1 cellular context compared by ENCODE assay signal in the genomic region with DNA sequence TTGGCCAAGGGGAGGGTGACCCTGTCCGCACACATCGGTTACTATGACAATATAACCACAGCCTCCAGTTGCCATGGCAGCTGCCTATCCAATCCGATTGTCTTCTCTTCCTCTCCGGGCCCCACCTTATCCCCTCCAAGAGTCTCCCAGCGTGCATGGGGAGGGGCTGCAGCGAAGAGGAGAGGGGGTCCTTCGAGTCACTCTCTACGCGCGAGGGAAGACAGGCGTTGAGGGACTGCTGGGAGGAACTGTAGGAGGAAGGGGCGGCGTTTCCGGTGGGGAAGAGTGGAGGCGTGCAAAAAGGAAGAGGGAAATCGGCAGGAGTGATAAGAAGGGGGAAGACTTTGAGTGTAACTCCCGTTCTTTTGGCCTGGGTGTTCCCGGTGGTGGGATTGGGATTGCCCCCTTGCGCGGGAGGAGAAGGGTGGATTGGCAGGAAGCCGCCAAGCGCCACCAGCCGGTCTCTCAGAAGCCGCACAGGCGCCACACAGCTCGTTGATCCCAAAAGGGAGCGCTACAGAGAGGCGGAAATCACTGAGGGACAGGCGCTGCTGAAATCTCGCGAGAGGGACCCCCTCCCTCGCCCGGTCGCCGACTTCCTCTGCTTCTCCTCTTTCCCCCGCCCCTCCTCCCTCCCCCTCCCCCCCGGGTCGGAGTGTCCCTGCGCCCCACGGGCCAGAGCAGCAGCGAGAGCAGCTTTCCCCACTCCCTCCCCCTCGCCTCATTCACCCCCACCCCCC.
TF ChIP-seq lines count a peak whose summit lies in the region.

No MANE protein-coding gene starts in this region.

TF ChIP-seq in HepG2, 621 proteins besides CTCF, POLR2A, EP300 and RAD21 (continued from another document and continues in another):
- TF ChIP-seq, protein P1, sequence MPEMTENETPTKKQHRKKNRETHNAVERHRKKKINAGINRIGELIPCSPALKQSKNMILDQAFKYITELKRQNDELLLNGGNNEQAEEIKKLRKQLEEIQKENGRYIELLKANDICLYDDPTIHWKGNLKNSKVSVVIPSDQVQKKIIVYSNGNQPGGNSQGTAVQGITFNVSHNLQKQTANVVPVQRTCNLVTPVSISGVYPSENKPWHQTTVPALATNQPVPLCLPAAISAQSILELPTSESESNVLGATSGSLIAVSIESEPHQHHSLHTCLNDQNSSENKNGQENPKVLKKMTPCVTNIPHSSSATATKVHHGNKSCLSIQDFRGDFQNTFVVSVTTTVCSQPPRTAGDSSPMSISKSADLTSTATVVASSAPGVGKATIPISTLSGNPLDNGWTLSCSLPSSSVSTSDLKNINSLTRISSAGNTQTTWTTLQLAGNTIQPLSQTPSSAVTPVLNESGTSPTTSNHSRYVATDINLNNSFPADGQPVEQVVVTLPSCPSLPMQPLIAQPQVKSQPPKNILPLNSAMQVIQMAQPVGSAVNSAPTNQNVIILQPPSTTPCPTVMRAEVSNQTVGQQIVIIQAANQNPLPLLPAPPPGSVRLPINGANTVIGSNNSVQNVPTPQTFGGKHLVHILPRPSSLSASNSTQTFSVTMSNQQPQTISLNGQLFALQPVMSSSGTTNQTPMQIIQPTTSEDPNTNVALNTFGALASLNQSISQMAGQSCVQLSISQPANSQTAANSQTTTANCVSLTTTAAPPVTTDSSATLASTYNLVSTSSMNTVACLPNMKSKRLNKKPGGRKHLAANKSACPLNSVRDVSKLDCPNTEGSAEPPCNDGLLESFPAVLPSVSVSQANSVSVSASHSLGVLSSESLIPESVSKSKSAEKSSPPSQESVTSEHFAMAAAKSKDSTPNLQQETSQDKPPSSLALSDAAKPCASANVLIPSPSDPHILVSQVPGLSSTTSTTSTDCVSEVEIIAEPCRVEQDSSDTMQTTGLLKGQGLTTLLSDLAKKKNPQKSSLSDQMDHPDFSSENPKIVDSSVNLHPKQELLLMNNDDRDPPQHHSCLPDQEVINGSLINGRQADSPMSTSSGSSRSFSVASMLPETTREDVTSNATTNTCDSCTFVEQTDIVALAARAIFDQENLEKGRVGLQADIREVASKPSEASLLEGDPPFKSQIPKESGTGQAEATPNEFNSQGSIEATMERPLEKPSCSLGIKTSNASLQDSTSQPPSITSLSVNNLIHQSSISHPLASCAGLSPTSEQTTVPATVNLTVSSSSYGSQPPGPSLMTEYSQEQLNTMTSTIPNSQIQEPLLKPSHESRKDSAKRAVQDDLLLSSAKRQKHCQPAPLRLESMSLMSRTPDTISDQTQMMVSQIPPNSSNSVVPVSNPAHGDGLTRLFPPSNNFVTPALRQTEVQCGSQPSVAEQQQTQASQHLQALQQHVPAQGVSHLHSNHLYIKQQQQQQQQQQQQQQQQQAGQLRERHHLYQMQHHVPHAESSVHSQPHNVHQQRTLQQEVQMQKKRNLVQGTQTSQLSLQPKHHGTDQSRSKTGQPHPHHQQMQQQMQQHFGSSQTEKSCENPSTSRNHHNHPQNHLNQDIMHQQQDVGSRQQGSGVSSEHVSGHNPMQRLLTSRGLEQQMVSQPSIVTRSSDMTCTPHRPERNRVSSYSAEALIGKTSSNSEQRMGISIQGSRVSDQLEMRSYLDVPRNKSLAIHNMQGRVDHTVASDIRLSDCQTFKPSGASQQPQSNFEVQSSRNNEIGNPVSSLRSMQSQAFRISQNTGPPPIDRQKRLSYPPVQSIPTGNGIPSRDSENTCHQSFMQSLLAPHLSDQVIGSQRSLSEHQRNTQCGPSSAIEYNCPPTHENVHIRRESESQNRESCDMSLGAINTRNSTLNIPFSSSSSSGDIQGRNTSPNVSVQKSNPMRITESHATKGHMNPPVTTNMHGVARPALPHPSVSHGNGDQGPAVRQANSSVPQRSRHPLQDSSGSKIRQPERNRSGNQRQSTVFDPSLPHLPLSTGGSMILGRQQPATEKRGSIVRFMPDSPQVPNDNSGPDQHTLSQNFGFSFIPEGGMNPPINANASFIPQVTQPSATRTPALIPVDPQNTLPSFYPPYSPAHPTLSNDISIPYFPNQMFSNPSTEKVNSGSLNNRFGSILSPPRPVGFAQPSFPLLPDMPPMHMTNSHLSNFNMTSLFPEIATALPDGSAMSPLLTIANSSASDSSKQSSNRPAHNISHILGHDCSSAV (CRISPR knock-in tag; IDR thresholded peaks at IDR 0.05; ENCODE audit: borderline replicate concordance), result no peak
- TF ChIP-seq ZSCAN25 (CRISPR knock-in tag; IDR thresholded peaks at IDR 0.05), result no peak; the same call in 1 of the 2 replicates
- TF ChIP-seq, protein P2, sequence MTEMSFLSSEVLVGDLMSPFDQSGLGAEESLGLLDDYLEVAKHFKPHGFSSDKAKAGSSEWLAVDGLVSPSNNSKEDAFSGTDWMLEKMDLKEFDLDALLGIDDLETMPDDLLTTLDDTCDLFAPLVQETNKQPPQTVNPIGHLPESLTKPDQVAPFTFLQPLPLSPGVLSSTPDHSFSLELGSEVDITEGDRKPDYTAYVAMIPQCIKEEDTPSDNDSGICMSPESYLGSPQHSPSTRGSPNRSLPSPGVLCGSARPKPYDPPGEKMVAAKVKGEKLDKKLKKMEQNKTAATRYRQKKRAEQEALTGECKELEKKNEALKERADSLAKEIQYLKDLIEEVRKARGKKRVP (CRISPR knock-in tag; IDR thresholded peaks at IDR 0.05), result no peak; a peak in 1 of 4 replicates
- peak; percentile 71 for TF ChIP-seq MAZ (IDR thresholded peaks at IDR 0.05; ENCODE audit: borderline replicate concordance, low read depth, low read length)
- peak; percentile 89 for TF ChIP-seq MAZ (CRISPR knock-in tag; IDR thresholded peaks at IDR 0.05; ENCODE audit: low read depth)
- TF ChIP-seq ZNF24 (IDR thresholded peaks at IDR 0.05), result peak; percentile 65
- TF ChIP-seq, protein P3, sequence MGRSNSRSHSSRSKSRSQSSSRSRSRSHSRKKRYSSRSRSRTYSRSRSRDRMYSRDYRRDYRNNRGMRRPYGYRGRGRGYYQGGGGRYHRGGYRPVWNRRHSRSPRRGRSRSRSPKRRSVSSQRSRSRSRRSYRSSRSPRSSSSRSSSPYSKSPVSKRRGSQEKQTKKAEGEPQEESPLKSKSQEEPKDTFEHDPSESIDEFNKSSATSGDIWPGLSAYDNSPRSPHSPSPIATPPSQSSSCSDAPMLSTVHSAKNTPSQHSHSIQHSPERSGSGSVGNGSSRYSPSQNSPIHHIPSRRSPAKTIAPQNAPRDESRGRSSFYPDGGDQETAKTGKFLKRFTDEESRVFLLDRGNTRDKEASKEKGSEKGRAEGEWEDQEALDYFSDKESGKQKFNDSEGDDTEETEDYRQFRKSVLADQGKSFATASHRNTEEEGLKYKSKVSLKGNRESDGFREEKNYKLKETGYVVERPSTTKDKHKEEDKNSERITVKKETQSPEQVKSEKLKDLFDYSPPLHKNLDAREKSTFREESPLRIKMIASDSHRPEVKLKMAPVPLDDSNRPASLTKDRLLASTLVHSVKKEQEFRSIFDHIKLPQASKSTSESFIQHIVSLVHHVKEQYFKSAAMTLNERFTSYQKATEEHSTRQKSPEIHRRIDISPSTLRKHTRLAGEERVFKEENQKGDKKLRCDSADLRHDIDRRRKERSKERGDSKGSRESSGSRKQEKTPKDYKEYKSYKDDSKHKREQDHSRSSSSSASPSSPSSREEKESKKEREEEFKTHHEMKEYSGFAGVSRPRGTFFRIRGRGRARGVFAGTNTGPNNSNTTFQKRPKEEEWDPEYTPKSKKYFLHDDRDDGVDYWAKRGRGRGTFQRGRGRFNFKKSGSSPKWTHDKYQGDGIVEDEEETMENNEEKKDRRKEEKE (IDR thresholded peaks at IDR 0.05), result no peak
- TF ChIP-seq JUN (CRISPR knock-in tag; IDR thresholded peaks at IDR 0.05), result no peak
- no peak for TF ChIP-seq ZNF598 (CRISPR knock-in tag; IDR thresholded peaks at IDR 0.05; ENCODE audit: borderline replicate concordance)
- no peak; the same call in 1 of the 2 replicates for TF ChIP-seq FOXO1 (CRISPR knock-in tag; IDR thresholded peaks at IDR 0.05)
- TF ChIP-seq, protein P4, sequence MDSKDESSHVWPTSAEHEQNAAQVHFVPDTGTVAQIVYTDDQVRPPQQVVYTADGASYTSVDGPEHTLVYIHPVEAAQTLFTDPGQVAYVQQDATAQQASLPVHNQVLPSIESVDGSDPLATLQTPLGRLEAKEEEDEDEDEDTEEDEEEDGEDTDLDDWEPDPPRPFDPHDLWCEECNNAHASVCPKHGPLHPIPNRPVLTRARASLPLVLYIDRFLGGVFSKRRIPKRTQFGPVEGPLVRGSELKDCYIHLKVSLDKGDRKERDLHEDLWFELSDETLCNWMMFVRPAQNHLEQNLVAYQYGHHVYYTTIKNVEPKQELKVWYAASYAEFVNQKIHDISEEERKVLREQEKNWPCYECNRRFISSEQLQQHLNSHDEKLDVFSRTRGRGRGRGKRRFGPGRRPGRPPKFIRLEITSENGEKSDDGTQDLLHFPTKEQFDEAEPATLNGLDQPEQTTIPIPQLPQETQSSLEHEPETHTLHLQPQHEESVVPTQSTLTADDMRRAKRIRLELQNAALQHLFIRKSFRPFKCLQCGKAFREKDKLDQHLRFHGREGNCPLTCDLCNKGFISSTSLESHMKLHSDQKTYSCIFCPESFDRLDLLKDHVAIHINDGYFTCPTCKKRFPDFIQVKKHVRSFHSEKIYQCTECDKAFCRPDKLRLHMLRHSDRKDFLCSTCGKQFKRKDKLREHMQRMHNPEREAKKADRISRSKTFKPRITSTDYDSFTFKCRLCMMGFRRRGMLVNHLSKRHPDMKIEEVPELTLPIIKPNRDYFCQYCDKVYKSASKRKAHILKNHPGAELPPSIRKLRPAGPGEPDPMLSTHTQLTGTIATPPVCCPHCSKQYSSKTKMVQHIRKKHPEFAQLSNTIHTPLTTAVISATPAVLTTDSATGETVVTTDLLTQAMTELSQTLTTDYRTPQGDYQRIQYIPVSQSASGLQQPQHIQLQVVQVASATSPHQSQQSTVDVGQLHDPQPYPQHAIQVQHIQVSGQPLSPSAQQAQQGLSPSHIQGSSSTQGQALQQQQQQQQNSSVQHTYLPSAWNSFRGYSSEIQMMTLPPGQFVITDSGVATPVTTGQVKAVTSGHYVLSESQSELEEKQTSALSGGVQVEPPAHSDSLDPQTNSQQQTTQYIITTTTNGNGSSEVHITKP (CRISPR knock-in tag; IDR thresholded peaks at IDR 0.05; ENCODE audit: low read depth), result 0 out of 2 replicates have a peak, but pooled peaks have one; percentile 52
- TF ChIP-seq SAFB2 (CRISPR knock-in tag; IDR thresholded peaks at IDR 0.05; ENCODE audit: borderline replicate concordance, low read depth), result no peak
- no peak for TF ChIP-seq FOXP1 (IDR thresholded peaks at IDR 0.05)
- no peak; the same call in 1 of the 2 replicates for TF ChIP-seq FOXP1 (CRISPR knock-in tag; IDR thresholded peaks at IDR 0.05)
- no peak for TF ChIP-seq BRCA1 (CRISPR knock-in tag; IDR thresholded peaks at IDR 0.05)
- TF ChIP-seq ZNF234 (CRISPR knock-in tag; conservative IDR thresholded peaks at IDR 0.05), result no peak
- TF ChIP-seq HOXD1 (CRISPR knock-in tag; IDR thresholded peaks at IDR 0.05), result 0 out of 2 replicates have a peak, but pooled peaks have one; percentile 32
- TF ChIP-seq ZNF264 (CRISPR knock-in tag; IDR thresholded peaks at IDR 0.05), result peak; percentile 62; the same call in 1 of the 2 replicates
- TF ChIP-seq RAD51 (IDR thresholded peaks at IDR 0.05; ENCODE audit: borderline replicate concordance), result no peak
- no peak for TF ChIP-seq ZNF577 (CRISPR knock-in tag; IDR thresholded peaks at IDR 0.05; ENCODE audit: borderline replicate concordance, low read depth)
- TF ChIP-seq, protein P5, sequence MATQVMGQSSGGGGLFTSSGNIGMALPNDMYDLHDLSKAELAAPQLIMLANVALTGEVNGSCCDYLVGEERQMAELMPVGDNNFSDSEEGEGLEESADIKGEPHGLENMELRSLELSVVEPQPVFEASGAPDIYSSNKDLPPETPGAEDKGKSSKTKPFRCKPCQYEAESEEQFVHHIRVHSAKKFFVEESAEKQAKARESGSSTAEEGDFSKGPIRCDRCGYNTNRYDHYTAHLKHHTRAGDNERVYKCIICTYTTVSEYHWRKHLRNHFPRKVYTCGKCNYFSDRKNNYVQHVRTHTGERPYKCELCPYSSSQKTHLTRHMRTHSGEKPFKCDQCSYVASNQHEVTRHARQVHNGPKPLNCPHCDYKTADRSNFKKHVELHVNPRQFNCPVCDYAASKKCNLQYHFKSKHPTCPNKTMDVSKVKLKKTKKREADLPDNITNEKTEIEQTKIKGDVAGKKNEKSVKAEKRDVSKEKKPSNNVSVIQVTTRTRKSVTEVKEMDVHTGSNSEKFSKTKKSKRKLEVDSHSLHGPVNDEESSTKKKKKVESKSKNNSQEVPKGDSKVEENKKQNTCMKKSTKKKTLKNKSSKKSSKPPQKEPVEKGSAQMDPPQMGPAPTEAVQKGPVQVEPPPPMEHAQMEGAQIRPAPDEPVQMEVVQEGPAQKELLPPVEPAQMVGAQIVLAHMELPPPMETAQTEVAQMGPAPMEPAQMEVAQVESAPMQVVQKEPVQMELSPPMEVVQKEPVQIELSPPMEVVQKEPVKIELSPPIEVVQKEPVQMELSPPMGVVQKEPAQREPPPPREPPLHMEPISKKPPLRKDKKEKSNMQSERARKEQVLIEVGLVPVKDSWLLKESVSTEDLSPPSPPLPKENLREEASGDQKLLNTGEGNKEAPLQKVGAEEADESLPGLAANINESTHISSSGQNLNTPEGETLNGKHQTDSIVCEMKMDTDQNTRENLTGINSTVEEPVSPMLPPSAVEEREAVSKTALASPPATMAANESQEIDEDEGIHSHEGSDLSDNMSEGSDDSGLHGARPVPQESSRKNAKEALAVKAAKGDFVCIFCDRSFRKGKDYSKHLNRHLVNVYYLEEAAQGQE (IDR thresholded peaks at IDR 0.05; ENCODE audit: borderline replicate concordance in 1 of 2, low read depth in 1 of 2, low read length in 2 of 2), result 0 out of 4 replicates have a peak, but pooled peaks of 1 of the 2 experiments have one; percentile 35
- peak; percentile 97 for TF ChIP-seq ZBTB7A (CRISPR knock-in tag; IDR thresholded peaks at IDR 0.05)
- TF ChIP-seq HDAC2 (CRISPR knock-in tag; IDR thresholded peaks at IDR 0.05), result peak; percentile 71; the same call in 1 of the 2 replicates
- TF ChIP-seq ZNF367 (CRISPR knock-in tag; IDR thresholded peaks at IDR 0.05; ENCODE audit: borderline replicate concordance), result no peak
- TF ChIP-seq, protein P6, sequence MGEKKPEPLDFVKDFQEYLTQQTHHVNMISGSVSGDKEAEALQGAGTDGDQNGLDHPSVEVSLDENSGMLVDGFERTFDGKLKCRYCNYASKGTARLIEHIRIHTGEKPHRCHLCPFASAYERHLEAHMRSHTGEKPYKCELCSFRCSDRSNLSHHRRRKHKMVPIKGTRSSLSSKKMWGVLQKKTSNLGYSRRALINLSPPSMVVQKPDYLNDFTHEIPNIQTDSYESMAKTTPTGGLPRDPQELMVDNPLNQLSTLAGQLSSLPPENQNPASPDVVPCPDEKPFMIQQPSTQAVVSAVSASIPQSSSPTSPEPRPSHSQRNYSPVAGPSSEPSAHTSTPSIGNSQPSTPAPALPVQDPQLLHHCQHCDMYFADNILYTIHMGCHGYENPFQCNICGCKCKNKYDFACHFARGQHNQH (CRISPR knock-in tag; IDR thresholded peaks at IDR 0.05), result peak; percentile 88; the same call in 1 of the 2 replicates
- TF ChIP-seq, protein P7, sequence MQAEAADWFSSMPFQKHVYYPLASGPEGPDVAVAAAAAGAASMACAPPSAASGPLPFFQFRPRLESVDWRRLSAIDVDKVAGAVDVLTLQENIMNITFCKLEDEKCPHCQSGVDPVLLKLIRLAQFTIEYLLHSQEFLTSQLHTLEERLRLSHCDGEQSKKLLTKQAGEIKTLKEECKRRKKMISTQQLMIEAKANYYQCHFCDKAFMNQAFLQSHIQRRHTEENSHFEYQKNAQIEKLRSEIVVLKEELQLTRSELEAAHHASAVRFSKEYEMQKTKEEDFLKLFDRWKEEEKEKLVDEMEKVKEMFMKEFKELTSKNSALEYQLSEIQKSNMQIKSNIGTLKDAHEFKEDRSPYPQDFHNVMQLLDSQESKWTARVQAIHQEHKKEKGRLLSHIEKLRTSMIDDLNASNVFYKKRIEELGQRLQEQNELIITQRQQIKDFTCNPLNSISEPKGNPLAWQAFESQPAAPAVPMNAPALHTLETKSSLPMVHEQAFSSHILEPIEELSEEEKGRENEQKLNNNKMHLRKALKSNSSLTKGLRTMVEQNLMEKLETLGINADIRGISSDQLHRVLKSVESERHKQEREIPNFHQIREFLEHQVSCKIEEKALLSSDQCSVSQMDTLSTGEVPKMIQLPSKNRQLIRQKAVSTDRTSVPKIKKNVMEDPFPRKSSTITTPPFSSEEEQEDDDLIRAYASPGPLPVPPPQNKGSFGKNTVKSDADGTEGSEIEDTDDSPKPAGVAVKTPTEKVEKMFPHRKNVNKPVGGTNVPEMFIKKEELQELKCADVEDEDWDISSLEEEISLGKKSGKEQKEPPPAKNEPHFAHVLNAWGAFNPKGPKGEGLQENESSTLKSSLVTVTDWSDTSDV (CRISPR knock-in tag; IDR thresholded peaks at IDR 0.05), result no peak
